33 cellular contexts compared by ENCODE assay signal in the genomic region with DNA sequence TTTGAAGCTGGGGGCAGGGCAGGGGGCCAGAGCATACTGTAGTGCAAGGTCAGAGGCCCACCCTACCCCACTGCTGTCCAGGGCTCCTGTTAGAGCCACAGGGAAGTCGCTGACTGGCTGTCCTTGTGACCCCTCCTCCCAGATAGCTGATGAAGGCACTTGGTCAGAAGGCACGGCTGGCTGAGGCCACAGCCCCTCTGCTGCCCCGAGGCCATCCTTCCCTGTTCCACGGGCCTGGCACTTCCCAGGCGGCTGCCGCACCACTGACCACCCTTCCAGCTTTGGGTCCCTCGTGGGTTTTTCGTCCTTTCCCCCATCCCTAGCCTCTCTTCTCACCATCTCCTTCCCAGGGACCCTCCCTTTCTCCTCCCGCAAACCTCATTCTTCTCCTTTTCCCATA. TPM values are rescaled to one million over a fixed set of nuclear protein-coding genes. Genes with fewer than 3 reads are reported as not detected.
"Had no signal": no experiment of that assay in that cellular context is flagged by ENCODE, and none has a peak within 500 bp of the region (broad histone marks: within the 10 kb centered on the region; RNA-seq: fewer than 3 reads in every experiment).

No MANE protein-coding gene starts in this region.

- H3K36me3 ChIP-seq: ascending aorta, cardiac muscle cell, WERI-Rb-1 had no signal

- H3K4me3 ChIP-seq: ascending aorta, cardiac muscle cell had no signal

- H3K27ac ChIP-seq: ascending aorta, cardiac muscle cell, WERI-Rb-1 had no signal

- H3K27me3 ChIP-seq: ascending aorta, cardiac muscle cell had no signal

- H3K9me3 ChIP-seq: ascending aorta had no signal

- ATAC-seq: activated CD4-positive, alpha-beta T cell treated with anti-CD3 and anti-CD28 coated beads for 36 hours; activated CD4-positive, CD25-positive, alpha-beta regulatory T cell treated with anti-CD3 and anti-CD28 coated beads, Interleukin-2, amount 50 U/mL, for 24 hours; activated CD8-positive, alpha-beta memory T cell treated with anti-CD3 and anti-CD28 coated beads, Interleukin-2, amount 10 ng/mL, durations not matched to agents 7 days and 5 days; activated CD8-positive, alpha-beta T cell treated with anti-CD3 and anti-CD28 coated beads, Interleukin-2, amount 10 ng/mL, durations not matched to agents 7 days and 5 days; activated naive CD8-positive, alpha-beta T cell treated with anti-CD3 and anti-CD28 coated beads, Interleukin-2, amount 50 U/mL, for 24 hours; WTC11 had no signal

- H3K4me1 ChIP-seq: ascending aorta had no signal

- DNase-seq: activated CD4-positive, alpha-beta memory T cell treated with anti-CD3 and anti-CD28 coated beads, Interleukin-2, amount 10 ng/mL, durations not matched to agents 7 days and 5 days; activated CD4-positive, alpha-beta T cell treated with anti-CD3 and anti-CD28 coated beads for 1 hour; activated CD4-positive, alpha-beta T cell treated with anti-CD3 and anti-CD28 coated beads for 36 hours; activated CD4-positive, alpha-beta T cell treated with anti-CD3 and anti-CD28 coated beads for 48 hours; activated CD4-positive, alpha-beta T cell treated with anti-CD3 and anti-CD28 coated beads, Interleukin-2, amount 10 ng/mL, durations not matched to agents 7 days and 5 days; activated CD4-positive, alpha-beta T cell treated with anti-CD3 and anti-CD28 coated beads, Interleukin-2, amount 50 U/mL, for 48 hours; activated CD4-positive, CD25-positive, alpha-beta regulatory T cell; activated CD8-positive, alpha-beta memory T cell treated with anti-CD3 and anti-CD28 coated beads for 24 hours; activated CD8-positive, alpha-beta memory T cell treated with anti-CD3 and anti-CD28 coated beads, Interleukin-2, amount 10 ng/mL, durations not matched to agents 7 days and 5 days; activated CD8-positive, alpha-beta memory T cell treated with anti-CD3 and anti-CD28 coated beads, Interleukin-2, amount 50 U/mL, for 48 hours; activated CD8-positive, alpha-beta T cell treated with anti-CD3 and anti-CD28 coated beads, Interleukin-2, amount 10 ng/mL, durations not matched to agents 7 days and 5 days; activated effector memory CD4-positive, alpha-beta T cell treated with Interleukin-2 at 50 U/mL for 16 hours; activated gamma-delta T cell; activated naive CD4-positive, alpha-beta T cell treated with anti-CD3 and anti-CD28 coated beads, Interleukin-2, amount 10 ng/mL, durations not matched to agents 7 days and 5 days; activated naive CD4-positive, alpha-beta T cell treated with Interleukin-2 at 50 U/mL for 16 hours; activated naive CD8-positive, alpha-beta T cell treated with anti-CD3 and anti-CD28 coated beads, Interleukin-2, amount 10 ng/mL, durations not matched to agents 7 days and 5 days; activated naive CD8-positive, alpha-beta T cell treated with anti-CD3 and anti-CD28 coated beads, Interleukin-2, amount 50 U/mL, for 24 hours; activated T-cell treated with anti-CD3 and anti-CD28 coated beads, Interleukin-2, amount 50 U/mL, for 24 hours; activated T-cell treated with anti-CD3 and anti-CD28 coated beads, Interleukin-2, amount 50 U/mL, for 48 hours; amygdala; anterior cingulate cortex; caudate nucleus; cerebellar nuclear complex; T-helper 1 cell; T-helper 2 cell; T-helper 9 cell; WERI-Rb-1 had no signal

RNA-seq across cellular contexts. Expression of gene EMILIN3, which starts 9.2 kb away (rescaled TPM):
- total RNA-seq: activated CD4-positive, alpha-beta memory T cell treated with anti-CD3 and anti-CD28 coated beads, Interleukin-2, amount 10 ng/mL, durations not matched to agents 7 days and 5 days; activated CD4-positive, alpha-beta T cell treated with anti-CD3 and anti-CD28 coated beads, Interleukin-2, amount 10 ng/mL, durations not matched to agents 7 days and 5 days; activated CD8-positive, alpha-beta memory T cell treated with anti-CD3 and anti-CD28 coated beads, Interleukin-2, amount 10 ng/mL, durations not matched to agents 7 days and 5 days; activated CD8-positive, alpha-beta T cell treated with anti-CD3 and anti-CD28 coated beads, Interleukin-2, amount 10 ng/mL, durations not matched to agents 7 days and 5 days; activated naive CD8-positive, alpha-beta T cell treated with anti-CD3 and anti-CD28 coated beads, Interleukin-2, amount 10 ng/mL, durations not matched to agents 7 days and 5 days; activated T-helper 2 cell treated with anti-CD3 and anti-CD28 coated beads, Interferon-gamma antibody, Interleukin-2, Interleukin-4, amounts not matched to agents 10 μg/mL and 5 μg/mL and 100 μg/mL, durations not matched to agents 14 hours and 24 hours and 36 hours; bronchial epithelial cell had no signal
